ENCODE assay signal across 8 cellular contexts in genomic region chr19:12881172-12881808, GRCh38. TPM values are rescaled to one million over a fixed set of nuclear protein-coding genes. Genes with fewer than 3 reads are reported as not detected.
DNase-seq lines count a peak whose midpoint lies in the region; ATAC-seq and TF ChIP-seq lines count a peak whose summit lies in the region.

A gene with protein sequence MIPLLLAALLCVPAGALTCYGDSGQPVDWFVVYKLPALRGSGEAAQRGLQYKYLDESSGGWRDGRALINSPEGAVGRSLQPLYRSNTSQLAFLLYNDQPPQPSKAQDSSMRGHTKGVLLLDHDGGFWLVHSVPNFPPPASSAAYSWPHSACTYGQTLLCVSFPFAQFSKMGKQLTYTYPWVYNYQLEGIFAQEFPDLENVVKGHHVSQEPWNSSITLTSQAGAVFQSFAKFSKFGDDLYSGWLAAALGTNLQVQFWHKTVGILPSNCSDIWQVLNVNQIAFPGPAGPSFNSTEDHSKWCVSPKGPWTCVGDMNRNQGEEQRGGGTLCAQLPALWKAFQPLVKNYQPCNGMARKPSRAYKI (minus strand): TSS chr19:12881449. CDS start chr19:12881375, 74 bp downstream.

- DNase-seq in Caki2 (ENCODE audit: low read depth) (peak; percentile 89), HuH-7 (ENCODE audit: low spot score) (peak; percentile 97), OCI-LY7 (ENCODE audit: low spot score) (peak; percentile 99), activated T-cell treated with anti-CD3 and anti-CD28 coated beads for 4 hours (peak; percentile 79), epithelial cell of esophagus (ENCODE audit: low read depth) (peak; percentile 97), mucosa of descending colon (peak; percentile 95 to 98 (median 96))
- DNase-seq in stimulated activated CD8-positive, alpha-beta memory T cell treated with anti-CD3 and anti-CD28 coated beads, Interleukin-4, amount 100 ng/mL, for 24 hours (ENCODE audit: low read depth), result peak; percentile 85

- H4K20me1 ChIP-seq in OCI-LY7 (ENCODE audit: insufficient read depth, low read length), result no peaks in the 10 kb centered on the region

- H3K4me3 ChIP-seq in OCI-LY7 (ENCODE audit: low read depth, low read length, poor library complexity, severe bottlenecking), result peak within 1 kb of the TSS; percentile 87
- peak within 1 kb of the TSS; percentile 86 for H3K4me3 ChIP-seq in epithelial cell of esophagus (ENCODE audit: low read length)
- H3K4me3 ChIP-seq in mucosa of descending colon, result peak within 1 kb of the TSS; percentile 63

- no TSS peak for BruUV-seq in OCI-LY7 (replicated peaks; lab: Mats Ljungman, UMichigan)

- CTCF ChIA-PET in OCI-LY7 (lab: Charles Lee; ENCODE audit: unreplicated experiment), result interaction anchor here (0.5 to 0.7 kb wide), 2 partner anchors 10 to 49 kb away, joined by 4 to 5 read pairs; partner anchors contain the start of gene GCDH

- H3K27ac ChIP-seq in OCI-LY7 (ENCODE audit: low read depth, low read length, poor library complexity, severe bottlenecking), result peak within 1 kb of the TSS; percentile 76

- no peaks in the 10 kb centered on the region for H3K79me2 ChIP-seq in OCI-LY7 (ENCODE audit: insufficient read depth, low read depth, low read length)

- H2AFZ ChIP-seq in OCI-LY7 (ENCODE audit: low read length), result peak within 1 kb of the TSS; percentile 69

- H3K9me3 ChIP-seq in OCI-LY7 (ENCODE audit: low read length) (peaks cover 11% of the 10 kb centered on the region), mucosa of descending colon (peaks cover 8% of the 10 kb centered on the region)

- peak; percentile 82 for ATAC-seq in GM21447 (IDR thresholded peaks at IDR 0.05; ENCODE audit: unreplicated experiment)
- peak; percentile 84 for ATAC-seq in mucosa of descending colon

- intact Hi-C loops in OCI-LY7 (cut with micrococcal nuclease; ENCODE audit: unreplicated experiment), result loop anchor here (1.0 kb wide), 2 partner anchors 10 to 57 kb away; partner anchors contain the start of genes CALR and GCDH
- intact Hi-C loops in mucosa of descending colon (cut with DNase I, micrococcal nuclease), result loop anchor here in 1 of 2 donors (10.0 kb wide), 1 partner anchor 64 kb away; the partner anchor contains the start of gene RAD23A

- H3K9me2 ChIP-seq in OCI-LY7 (ENCODE audit: insufficient read depth, low read length), result no peaks in the 10 kb centered on the region

- peaks cover 26% of the 10 kb centered on the region for H3K4me1 ChIP-seq in OCI-LY7 (ENCODE audit: insufficient read depth, low read length, poor library complexity, severe bottlenecking)
- peaks cover 18% of the 10 kb centered on the region for H3K4me1 ChIP-seq in mucosa of descending colon (ENCODE audit: low read depth)

- in situ Hi-C loops in Caki2 (cut with HindIII; ENCODE audit: low pct_unique_long_range_greater_than_20kb, low sequenced_read_pairs), result no loop called here

- H3K4me2 ChIP-seq in OCI-LY7 (ENCODE audit: low read length), result peak within 1 kb of the TSS; percentile 74

- POLR2A ChIA-PET in OCI-LY7 (lab: Charles Lee), result interaction anchor here (0.6 to 2.0 kb wide), 5 partner anchors 9 to 187 kb away, joined by 3 to 8 read pairs (median 4); partner anchors contain the start of gene GCDH

- H3K36me3 ChIP-seq in OCI-LY7 (ENCODE audit: insufficient read depth, low read length) (peaks cover 9% of the 10 kb centered on the region), mucosa of descending colon (ENCODE audit: low read depth) (no peaks in the 10 kb centered on the region)

- TF ChIP-seq CTCF in OCI-LY7 (conservative IDR thresholded peaks at IDR 0.05; ENCODE audit: low read length) (no peak), epithelial cell of esophagus (IDR thresholded peaks at IDR 0.05; ENCODE audit: insufficient read depth, low read depth, low read length, missing control alignments) (no peak), mucosa of descending colon (IDR thresholded peaks at IDR 0.05) (no peak)

RNA-seq across cellular contexts. Expression of the gene that starts here (rescaled TPM):
- total RNA-seq in Caki2 (2014; rRNA removed; shearing (Covaris generic); ENCODE audit: low replicate concordance), result 68.6 and 83.9 TPM in 2 replicates
- total RNA-seq in OCI-LY7 (2014; rRNA removed; shearing (Covaris generic)), result 28.3 and 32.4 TPM in 2 replicates
- 32.8 and 33.7 TPM in 2 replicates for total RNA-seq in OCI-LY7 (2022)
- total RNA-seq in mucosa of descending colon, result 10 to 100 TPM; 22.8 to 31.8 (median 30.3) TPM

Comparison
In these comparisons a context has a peak if more than half of its experiments do, and no peak if none do; other contexts are left out.
1. Peak in every context shown above with its lines: DNase-seq, ATAC-seq, H3K4me3 ChIP-seq and H3K27ac ChIP-seq.